In the genomic region with DNA sequence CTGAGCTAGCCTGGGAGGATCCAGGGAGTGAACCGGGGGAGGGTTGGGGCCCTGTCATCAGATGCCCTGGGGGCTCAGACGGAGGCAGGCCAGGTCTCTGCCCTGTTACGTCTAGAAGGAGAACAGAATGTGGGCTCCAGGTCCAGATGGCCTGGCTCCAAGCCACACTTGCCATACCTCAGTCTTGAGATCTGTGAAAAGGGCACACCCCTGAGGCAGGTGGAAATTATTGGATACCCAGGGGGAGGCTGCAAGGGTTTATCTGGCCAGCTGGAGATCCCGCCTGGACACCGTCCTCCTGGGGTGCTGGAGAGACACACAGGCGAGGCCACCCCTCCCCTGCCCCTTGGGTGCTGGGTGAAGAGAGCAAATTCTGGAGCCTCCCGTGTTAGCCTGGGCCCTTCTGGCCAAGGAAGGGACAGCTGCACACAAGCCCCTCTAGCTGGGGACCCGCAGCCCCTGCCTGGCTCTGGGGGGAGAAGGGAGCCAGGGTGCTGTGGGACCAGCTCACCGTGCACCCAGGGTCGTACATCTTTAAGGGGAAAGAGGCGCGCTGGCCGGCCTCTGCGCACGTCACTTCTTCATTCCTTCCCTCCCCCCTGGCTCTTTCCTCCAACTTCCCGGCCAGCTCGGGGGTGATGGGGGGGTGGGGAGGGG, we compare ENCODE assay signal across 8 cellular contexts. TPM values are rescaled to one million over a fixed set of nuclear protein-coding genes. Genes with fewer than 3 reads are reported as not detected.
DNase-seq lines count a peak whose midpoint lies in the region; ATAC-seq, FAIRE-seq and TF ChIP-seq lines count a peak whose summit lies in the region.

No MANE protein-coding gene starts in this region.

- no peak for TF ChIP-seq CTCF in dorsolateral prefrontal cortex (IDR thresholded peaks at IDR 0.05 in 54 of 56, conservative IDR thresholded peaks at IDR 0.05 in 2 of 56; ENCODE audit: low read depth in 1 of 56, partially characterized antibody in 56 of 56)
- no peak for TF ChIP-seq CTCF in mucosa of descending colon (IDR thresholded peaks at IDR 0.05)

- intact Hi-C loops in activated naive CD4-positive, alpha-beta T cell treated with anti-CD3 and anti-CD28 coated beads for 36 hours (cut with micrococcal nuclease): no loop called here
- intact Hi-C loops in dorsolateral prefrontal cortex (cut with DNase I): loop anchor here in 1 of 2 donors (5.0 kb wide), 1 partner anchor 62 kb away; no protein-coding TSS in a partner anchor
- intact Hi-C loops in mucosa of descending colon (cut with DNase I, micrococcal nuclease): loop anchor here in 1 of 2 donors (10.0 kb wide), 1 partner anchor 59 kb away; no protein-coding TSS in a partner anchor

- no peaks in the 10 kb centered on the region for H3K9me3 ChIP-seq in mucosa of descending colon

- no peak overlapping the region for H3K27ac Mint-ChIP-seq in activated naive CD4-positive, alpha-beta T cell treated with anti-CD3 and anti-CD28 coated beads for 36 hours

- peaks cover 41% of the 10 kb centered on the region for H3K4me1 Mint-ChIP-seq in activated naive CD4-positive, alpha-beta T cell treated with anti-CD3 and anti-CD28 coated beads for 36 hours (ENCODE audit: low read depth)

- ATAC-seq in mucosa of descending colon (peak; percentile 62), HG03460 (IDR thresholded peaks at IDR 0.05; ENCODE audit: unreplicated experiment) (no peak)

- H3K4me3 ChIP-seq in dorsolateral prefrontal cortex: peak overlapping the region; percentile 59 to 90 (median 75)
- no peak overlapping the region for H3K4me3 ChIP-seq in mucosa of descending colon

- peak overlapping the region; percentile 19 for H3K4me3 Mint-ChIP-seq in activated naive CD4-positive, alpha-beta T cell treated with anti-CD3 and anti-CD28 coated beads for 36 hours

- H3K36me3 Mint-ChIP-seq in activated naive CD4-positive, alpha-beta T cell treated with anti-CD3 and anti-CD28 coated beads for 36 hours (ENCODE audit: low read depth): no peaks in the 10 kb centered on the region

- H3K27me3 Mint-ChIP-seq in activated naive CD4-positive, alpha-beta T cell treated with anti-CD3 and anti-CD28 coated beads for 36 hours (ENCODE audit: low read depth): no peaks in the 10 kb centered on the region

- H3K27ac ChIP-seq in dorsolateral prefrontal cortex: peak overlapping the region; percentile 63 to 99 (median 92)

- H3K9me3 Mint-ChIP-seq in activated naive CD4-positive, alpha-beta T cell treated with anti-CD3 and anti-CD28 coated beads for 36 hours: no peaks in the 10 kb centered on the region

- TF ChIP-seq POLR2A in GM12892 (IDR thresholded peaks at IDR 0.05; ENCODE audit: low read depth, low read length): no peak

- no peak for DNase-seq in activated naive CD4-positive, alpha-beta T cell treated with anti-CD3 and anti-CD28 coated beads for 36 hours
- no peak for DNase-seq in activated naive CD4-positive, alpha-beta T cell treated with anti-CD3 and anti-CD28 coated beads, Interleukin-2, amount 50 U/mL, for 16 hours
- DNase-seq in RPMI7951 (ENCODE audit: low read depth) (peak; percentile 91), dorsolateral prefrontal cortex (peak in 3 of 10 donors; percentile 58 to 65 (median 65)), mucosa of descending colon (peak; percentile 69 to 79 (median 70)), GM12892 (ENCODE audit: insufficient read length) (no peak)
- no peak for DNase-seq in effector CD4-positive, alpha-beta T cell

- FAIRE-seq in GM12892 (lab: Jason Lieb, UNC): no peak

- H3K4me1 ChIP-seq in mucosa of descending colon (ENCODE audit: low read depth): peaks cover 11% of the 10 kb centered on the region

- CTCF ChIA-PET in activated naive CD4-positive, alpha-beta T cell treated with anti-CD3 and anti-CD28 coated beads for 36 hours (lab: Charles Lee): interaction anchor here (0.8 kb wide), 1 partner anchor 60 kb away, joined by 3 read pairs; no protein-coding TSS in a partner anchor

- no peaks in the 10 kb centered on the region for H3K36me3 ChIP-seq in mucosa of descending colon (ENCODE audit: low read depth)

- H3K27me3 ChIP-seq in dorsolateral prefrontal cortex: no peaks in the 10 kb centered on the region

RNA-seq across cellular contexts. Expression of gene NFIC, which starts 0.8 kb away (rescaled TPM):
- 10 to 100 TPM; 11.9 to 12.8 TPM for total RNA-seq in activated naive CD4-positive, alpha-beta T cell treated with anti-CD3 and anti-CD28 coated beads for 36 hours
- 20.9 and 21.2 TPM in 2 replicates for total RNA-seq in RPMI7951 (2014; rRNA removed; shearing (Covaris generic))
- total RNA-seq in dorsolateral prefrontal cortex (100 to 1,000 TPM in 118 of 120 experiments, 10 to 100 TPM in 2; 98.0 to 269 (median 135) TPM), mucosa of descending colon (100 to 1,000 TPM in 1 of 3 donors, 10 to 100 TPM in 2; 38.4 to 210 (median 79.3) TPM)
- polyA plus RNA-seq in GM12892 (2012; ENCODE audit: missing spikeins): 3.5 TPM

Comparison
In these comparisons a context has a peak if more than half of its experiments do, and no peak if none do; other contexts are left out.
1. DNase-seq: peak in RPMI7951 (single experiment) and mucosa of descending colon (3 of 3); none in activated naive CD4-positive, alpha-beta T cell treated with anti-CD3 and anti-CD28 coated beads for 36 hours (single experiment), activated naive CD4-positive, alpha-beta T cell treated with anti-CD3 and anti-CD28 coated beads, Interleukin-2, amount 50 U/mL, for 16 hours (single experiment), GM12892 (single experiment) and effector CD4-positive, alpha-beta T cell (single experiment).